Comparison of ENCODE assay signal across 28 cellular contexts in genomic region chr6:134394905-134395304, GRCh38.
"Had no signal": no experiment of that assay in that cellular context is flagged by ENCODE, and none has a peak within 500 bp of the region (broad histone marks: within the 10 kb centered on the region; RNA-seq: fewer than 3 reads in every experiment).

No MANE protein-coding gene starts in this region.

- H3K9me3 Mint-ChIP-seq: activated CD4-positive, alpha-beta T cell treated with anti-CD3 and anti-CD28 coated beads, Interleukin-2, amount 10 ng/mL, durations not matched to agents 7 days and 5 days; activated CD8-positive, alpha-beta T cell treated with anti-CD3 and anti-CD28 coated beads for 36 hours; activated naive CD4-positive, alpha-beta T cell treated with anti-CD3 and anti-CD28 coated beads, Interleukin-2, amount 50 U/mL, for 24 hours; activated T-helper 1 cell treated with anti-CD3 and anti-CD28 coated beads, Interleukin-12 subunit alpha, Interleukin-12 subunit beta, Interleukin-2, Interleukin-4 antibody, amounts not matched to agents 30 ng/mL and 10 ng/mL and 1 ng/mL, durations not matched to agents 14 hours and 24 hours and 36 hours; central memory CD8-positive, alpha-beta T cell; natural killer cell; T-cell; T-helper 2 cell treated with Interferon-gamma antibody and Interleukin-4, amounts not matched to agents 5 μg/mL and 100 μg/mL, for 36 hours had no signal

- H3K4me1 Mint-ChIP-seq: activated CD4-positive, alpha-beta T cell treated with anti-CD3 and anti-CD28 coated beads, Interleukin-2, amount 10 ng/mL, durations not matched to agents 7 days and 5 days; central memory CD8-positive, alpha-beta T cell; natural killer cell had no signal

- H3K27ac Mint-ChIP-seq: activated CD4-positive, alpha-beta T cell treated with anti-CD3 and anti-CD28 coated beads, Interleukin-2, amount 10 ng/mL, durations not matched to agents 7 days and 5 days; activated CD8-positive, alpha-beta memory T cell treated with anti-CD3 and anti-CD28 coated beads, Interleukin-2, amount 10 ng/mL, durations not matched to agents 7 days and 5 days; activated CD8-positive, alpha-beta T cell treated with anti-CD3 and anti-CD28 coated beads for 36 hours; activated naive CD4-positive, alpha-beta T cell treated with anti-CD3 and anti-CD28 coated beads, Interleukin-2, amount 50 U/mL, for 24 hours; activated T-helper 1 cell treated with anti-CD3 and anti-CD28 coated beads, Interleukin-12 subunit alpha, Interleukin-12 subunit beta, Interleukin-2, Interleukin-4 antibody, amounts not matched to agents 30 ng/mL and 10 ng/mL and 1 ng/mL, durations not matched to agents 14 hours and 24 hours and 36 hours; natural killer cell; T-cell; T-helper 2 cell treated with Interferon-gamma antibody and Interleukin-4, amounts not matched to agents 5 μg/mL and 100 μg/mL, for 36 hours had no signal

- H3K4me3 Mint-ChIP-seq: activated CD4-positive, alpha-beta T cell treated with anti-CD3 and anti-CD28 coated beads, Interleukin-2, amount 10 ng/mL, durations not matched to agents 7 days and 5 days; activated CD8-positive, alpha-beta memory T cell treated with anti-CD3 and anti-CD28 coated beads, Interleukin-2, amount 10 ng/mL, durations not matched to agents 7 days and 5 days; activated CD8-positive, alpha-beta T cell treated with anti-CD3 and anti-CD28 coated beads for 36 hours; activated naive CD4-positive, alpha-beta T cell treated with anti-CD3 and anti-CD28 coated beads, Interleukin-2, amount 50 U/mL, for 24 hours; activated T-helper 1 cell treated with anti-CD3 and anti-CD28 coated beads, Interleukin-12 subunit alpha, Interleukin-12 subunit beta, Interleukin-2, Interleukin-4 antibody, amounts not matched to agents 30 ng/mL and 10 ng/mL and 1 ng/mL, durations not matched to agents 14 hours and 24 hours and 36 hours; central memory CD8-positive, alpha-beta T cell; natural killer cell; T-cell; T-helper 2 cell treated with Interferon-gamma antibody and Interleukin-4, amounts not matched to agents 5 μg/mL and 100 μg/mL, for 36 hours had no signal

- H3K4me1 ChIP-seq: adrenal gland, ascending aorta, colonic mucosa, right atrium auricular region, upper lobe of left lung had no signal

- H3K27me3 ChIP-seq: adrenal gland, ascending aorta, brain microvascular endothelial cell, colonic mucosa, gastrocnemius medialis, ovary, right atrium auricular region, spleen, upper lobe of left lung had no signal

- H3K4me3 ChIP-seq: adrenal gland, ascending aorta, colonic mucosa, gastrocnemius medialis, ovary, psoas muscle, right atrium auricular region, spleen, upper lobe of left lung had no signal

- H3K36me3 ChIP-seq: adrenal gland, ascending aorta, brain microvascular endothelial cell, colonic mucosa, gastrocnemius medialis, ovary, right atrium auricular region, spleen, upper lobe of left lung, WERI-Rb-1 had no signal

- H3K36me3 Mint-ChIP-seq: activated CD8-positive, alpha-beta memory T cell treated with anti-CD3 and anti-CD28 coated beads, Interleukin-2, amount 10 ng/mL, durations not matched to agents 7 days and 5 days; activated naive CD4-positive, alpha-beta T cell treated with anti-CD3 and anti-CD28 coated beads, Interleukin-2, amount 50 U/mL, for 24 hours; natural killer cell; T-cell had no signal

- H3K27me3 Mint-ChIP-seq: activated CD8-positive, alpha-beta memory T cell treated with anti-CD3 and anti-CD28 coated beads, Interleukin-2, amount 10 ng/mL, durations not matched to agents 7 days and 5 days; activated CD8-positive, alpha-beta T cell treated with anti-CD3 and anti-CD28 coated beads for 36 hours; activated naive CD4-positive, alpha-beta T cell treated with anti-CD3 and anti-CD28 coated beads, Interleukin-2, amount 50 U/mL, for 24 hours; central memory CD8-positive, alpha-beta T cell; T-cell had no signal

- ATAC-seq: activated CD8-positive, alpha-beta memory T cell treated with anti-CD3 and anti-CD28 coated beads, Interleukin-2, amount 10 ng/mL, durations not matched to agents 7 days and 5 days; left ventricle myocardium superior; natural killer cell; psoas muscle; T-cell had no signal

- H3K27ac ChIP-seq: adrenal gland, ascending aorta, brain microvascular endothelial cell, colonic mucosa, gastrocnemius medialis, ovary, psoas muscle, right atrium auricular region, spleen, upper lobe of left lung, WERI-Rb-1 had no signal

- DNase-seq: activated CD4-positive, alpha-beta T cell treated with anti-CD3 and anti-CD28 coated beads, Interleukin-2, amount 10 ng/mL, durations not matched to agents 7 days and 5 days; activated CD4-positive, CD25-positive, alpha-beta regulatory T cell treated with anti-CD3 and anti-CD28 coated beads, Interleukin-2, amount 50 U/mL, for 72 hours; activated CD8-positive, alpha-beta memory T cell treated with anti-CD3 and anti-CD28 coated beads, Interleukin-2, amount 10 ng/mL, durations not matched to agents 7 days and 5 days; activated CD8-positive, alpha-beta T cell treated with anti-CD3 and anti-CD28 coated beads for 36 hours; activated gamma-delta T cell; activated T-cell treated with anti-CD3 and anti-CD28 coated beads for 4 hours; adrenal gland; brain microvascular endothelial cell; colonic mucosa; gastrocnemius medialis; hypothalamus; left ventricle myocardium superior; midbrain; natural killer cell; ovary; psoas muscle; spleen; stimulated activated CD4-positive, alpha-beta T cell treated with anti-CD3 and anti-CD28 coated beads, Interleukin-4, amount 100 ng/mL, for 1 hour; stimulated activated naive CD8-positive, alpha-beta T cell treated with anti-CD3 and anti-CD28 coated beads, Interleukin-15, Interleukin-2, amounts not matched to agents 100 U/mL and 50 U/mL, for 24 hours; T-cell; upper lobe of left lung; WERI-Rb-1 had no signal

- H3K9me3 ChIP-seq: adrenal gland, ascending aorta, colonic mucosa, gastrocnemius medialis, ovary, psoas muscle, right atrium auricular region, spleen, upper lobe of left lung had no signal
